Comparison of ENCODE assay signal across 8 cellular contexts in the genomic region with DNA sequence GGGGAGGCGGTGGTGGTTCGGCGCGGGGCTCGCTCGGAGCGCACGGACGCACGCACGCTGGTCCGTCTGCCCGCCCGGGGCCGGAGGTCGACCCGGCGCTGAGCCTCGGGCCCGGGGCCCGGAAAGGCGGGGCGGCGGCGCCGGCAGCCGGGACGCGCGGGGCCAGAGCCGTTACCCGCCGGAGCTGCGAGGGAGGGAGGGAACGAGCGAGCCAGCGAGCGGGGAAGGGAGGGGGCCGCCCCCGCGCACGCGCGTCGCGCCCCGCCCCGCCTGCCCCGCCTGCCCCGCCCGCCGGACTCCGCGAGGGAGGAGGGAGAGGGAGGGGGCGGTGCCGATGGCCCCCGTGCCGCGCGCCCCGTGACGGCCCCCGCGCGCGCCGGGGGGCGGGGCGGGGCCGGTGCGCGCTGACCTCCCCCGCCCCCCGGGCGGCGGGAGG. TPM values are rescaled to one million over a fixed set of nuclear protein-coding genes. Genes with fewer than 3 reads are reported as not detected.
DNase-seq lines count a peak whose midpoint lies in the region; ATAC-seq, FAIRE-seq and TF ChIP-seq lines count a peak whose summit lies in the region.

No MANE protein-coding gene starts in this region.

- TF ChIP-seq CTCF in GM12878 (IDR thresholded peaks at IDR 0.05 in 2 of 3, conservative IDR thresholded peaks at IDR 0.05 in 1 of 3; ENCODE audit: control insufficient read depth in 2 of 3, extremely low read depth in 1 of 3, insufficient read depth in 1 of 3, low read depth in 3 of 3, low read length in 3 of 3), result no peak

- FAIRE-seq in GM12878 (lab: Jason Lieb, UNC), result no peak

- SMC1A ChIA-PET in GM12878 (lab: Charles Lee; ENCODE audit: uncharacterized antibody, unreplicated experiment), result no interaction called here

- H3K27ac Mint-ChIP-seq in T-cell, result no peak overlapping the region

- peaks cover 27 to 38% (median 31%) of the 10 kb centered on the region in 3 donors for H3K4me1 Mint-ChIP-seq in T-cell

- no peak overlapping the region for H3K4me3 Mint-ChIP-seq in T-cell

- peaks cover 9% of the 10 kb centered on the region in 2 experiments for H3K36me3 ChIP-seq in GM12878 (ENCODE audit: control insufficient read depth in 2 of 2, insufficient read depth in 2 of 2, low read length in 1 of 2)

- no peak for TF ChIP-seq RAD21 in GM12878 (IDR thresholded peaks at IDR 0.05; ENCODE audit: insufficient read depth, low read depth, low read length)

- peak; percentile 33 for ATAC-seq in GM21737 (IDR thresholded peaks at IDR 0.05; ENCODE audit: unreplicated experiment)
- ATAC-seq in T-cell (replicated peaks in 1 of 4), result peak; percentile 40 to 57 (median 43)
- ATAC-seq in GM12878, result no peak
- no peak for ATAC-seq in GM21526 (IDR thresholded peaks at IDR 0.05; ENCODE audit: low FRiP score, unreplicated experiment)

- no peaks in the 10 kb centered on the region for H3K9me3 ChIP-seq in GM12878 (replicated peaks; ENCODE audit: control insufficient read depth, insufficient read depth, low read length)
- H3K9me3 ChIP-seq in iPS-18c (ENCODE audit: control insufficient read depth, insufficient read depth, low read length), result peaks cover 2% of the 10 kb centered on the region

- H3K4me2 ChIP-seq in GM12878 (ENCODE audit: control insufficient read depth, insufficient read depth), result no peak overlapping the region

- peak overlapping the region; percentile 78 for H3K27ac ChIP-seq in GM12878 (ENCODE audit: control insufficient read depth, insufficient read depth)

- CTCF ChIA-PET in T-cell (lab: Charles Lee) (interaction anchor here in 1 of 2 donors (1.2 kb wide), 1 partner anchor 176 kb away, joined by 4 read pairs; no protein-coding TSS in a partner anchor), GM12878 (lab: Yijun Ruan, JAX) (interaction anchor here (0.9 to 1.6 kb wide), 2 partner anchors 12 to 38 kb away, joined by 3 to 7 read pairs; no protein-coding TSS in a partner anchor)

- H3K36me3 Mint-ChIP-seq in T-cell, result peaks cover 3% of the 10 kb centered on the region

- H4K20me1 ChIP-seq in GM12878 (ENCODE audit: control insufficient read depth, insufficient read depth), result no peaks in the 10 kb centered on the region; the same call in 1 of the 2 replicates

- peaks cover 44% of the 10 kb centered on the region for H3K4me1 ChIP-seq in GM12878 (ENCODE audit: control insufficient read depth, insufficient read depth, low read length)

- DNase-seq in LHCN-M2 (ENCODE audit: low read depth) (peak; percentile 68), T-cell (peak in 32 of 34 experiments; percentile 67 to 87 (median 77)), GM12878 (ENCODE audit: low read depth, low spot score) (no peak)
- peak; percentile 82 for DNase-seq in stimulated activated CD4-positive, alpha-beta T cell treated with anti-CD3 and anti-CD28 coated beads, Interleukin-12 subunit alpha, Interleukin-12 subunit beta, amount 100 ng/mL, for 4 hours

- RAD21 ChIA-PET in GM12878 (lab: Charles Lee; ENCODE audit: unreplicated experiment), result interaction anchor here (1.0 to 1.4 kb wide), 2 partner anchors 41 to 154 kb away, joined by 3 to 5 read pairs; no protein-coding TSS in a partner anchor

- no peaks in the 10 kb centered on the region for H3K9me3 Mint-ChIP-seq in T-cell

- in situ Hi-C loops in GM12878 (cut with MboI), result no loop called here

- TF ChIP-seq EP300 in GM12878 (IDR thresholded peaks at IDR 0.05; ENCODE audit: borderline replicate concordance in 1 of 2, control insufficient read depth in 1 of 2, low read depth in 2 of 2, low read length in 2 of 2), result no peak

- intact Hi-C loops in GM12878 (cut with micrococcal nuclease; ENCODE audit: unreplicated experiment), result loop anchor here (5.0 kb wide), 3 partner anchors 87 to 177 kb away; partner anchors contain the start of gene POU2F2

- BruUV-seq in GM12878 (replicated peaks; lab: Mats Ljungman, UMichigan), result no TSS peak

- no peaks in the 10 kb centered on the region for H3K27me3 Mint-ChIP-seq in T-cell

- no peak; the same call in 1 of the 2 replicates for TF ChIP-seq POLR2A in GM12878 (IDR thresholded peaks at IDR 0.05; ENCODE audit: low read depth, low read length)

- H2AFZ ChIP-seq in GM12878 (ENCODE audit: control insufficient read depth, low read depth, low read length), result 0 out of 2 replicates have a peak overlapping the region, but pooled peaks have one; percentile 30

- H3K9ac ChIP-seq in GM12878 (ENCODE audit: control insufficient read depth, insufficient read depth, low read length), result peak overlapping the region; percentile 40; the same call in 1 of the 2 replicates

- H3K27me3 ChIP-seq in GM12878 (replicated peaks in 1 of 2; ENCODE audit: control insufficient read depth in 2 of 2, insufficient read depth in 2 of 2, low read length in 1 of 2), result no peaks in the 10 kb centered on the region

- WGBS in GM12878 (ENCODE audit: insufficient coverage, insufficient replicate concordance, low lambda C conversion rate, missing lambda C conversion rate), result 0% methylated on average over 10 of the region's 76 CpGs

- H3K4me3 ChIP-seq in GM08714 (ENCODE audit: low read length), result peak overlapping the region; percentile 38; the same call in 1 of the 2 replicates
- no peak overlapping the region; the same call in 1 of the 2 replicates for H3K4me3 ChIP-seq in GM12878
- peak overlapping the region; percentile 46 for H3K4me3 ChIP-seq in iPS-18c (ENCODE audit: insufficient read depth, low read depth, low read length)

- POLR2A ChIA-PET in T-cell (lab: Charles Lee), result interaction anchor here in 1 of 2 donors (0.6 kb wide), 1 partner anchor 20 kb away, joined by 3 read pairs; no protein-coding TSS in a partner anchor
- POLR2A ChIA-PET in GM12878 (lab: Charles Lee), result interaction anchor here (0.5 to 1.6 kb wide), 4 partner anchors 14 to 1020 kb away, joined by 3 to 6 read pairs (median 5); partner anchors contain the start of gene HNRNPUL1

- H3K79me2 ChIP-seq in GM12878 (ENCODE audit: control insufficient read depth, insufficient read depth, low read length), result peaks cover 35% of the 10 kb centered on the region

RNA-seq across cellular contexts. Expression of gene CIC, which starts 15.0 kb away (rescaled TPM):
- total RNA-seq in LHCN-M2 (2014; rRNA removed) (28.6 and 30.5 TPM in 2 replicates), T-cell (100 to 1,000 TPM in 4 of 5 donors, 10 to 100 TPM in 1; 93.9 to 110 (median 104) TPM), GM12878 (2014; rRNA removed) (8.0 and 9.5 TPM in 2 replicates), GM12878 (2014; rRNA removed; fragmentation: Illumina TruSeq; extraction: Trizol) (4.3 and 6.5 TPM in 2 replicates), GM12878 (2021) (47.3 and 50.6 TPM in 2 replicates)
- polyA plus RNA-seq in LHCN-M2 (2012), result 34.6 TPM
- total RNA-seq in GM12878 (2013; cell fraction: nucleolus; rRNA removed), result 33.3 and 49.5 TPM in 2 replicates
- polyA plus RNA-seq in GM12878 (2011; ENCODE audit: low read depth), result 9.5 TPM
- polyA plus RNA-seq in GM12878 (2011; rRNA removed) (2.4 and 3.8 TPM in 2 replicates), GM12878 (2014; fragmentation: Illumina TruSeq; extraction: Trizol) (1.7 and 7.4 TPM in 2 replicates), GM12878 (2014; fragmentation: Nextera tagmentation; extraction: Ambion mirVana) (under 1 TPM; 0.18 to 0.24 TPM), GM12878 (2014; rRNA removed) (24.0 and 27.7 TPM in 2 replicates), GM12878 (2016; fragmentation: Nextera tagmentation; extraction: Ambion mirVana) (1 to 10 TPM; 6.9 to 8.1 TPM)
- polyA plus RNA-seq in GM12878 (2011; cell fraction: cytosol; rRNA removed), result 6.7 and 9.9 TPM in 2 replicates
- polyA plus RNA-seq in GM12878 (2011; cell fraction: nucleus; rRNA removed), result 76.7 and 94.7 TPM in 2 replicates
- polyA plus RNA-seq in GM12878 (2012), result 29.1 and 30.8 TPM in 2 replicates
- 2.1 and 9.8 TPM in 2 replicates for polyA minus RNA-seq in GM12878 (2011; rRNA and poly(A)+ RNA removed)
- 10.2 and 11.2 TPM in 2 replicates for polyA minus RNA-seq in GM12878 (2011; cell fraction: cytosol; rRNA and poly(A)+ RNA removed)
- polyA minus RNA-seq in GM12878 (2011; cell fraction: nucleus; rRNA and poly(A)+ RNA removed), result 13.1 and 24.6 TPM in 2 replicates

RNA-seq across cellular contexts. Expression of gene PRR19, which starts 17.8 kb away (rescaled TPM):
- 2.2 and 2.3 TPM in 2 replicates for total RNA-seq in LHCN-M2 (2014; rRNA removed)
- polyA plus RNA-seq in LHCN-M2 (2012), result 1.8 TPM
- total RNA-seq in T-cell, result under 1 TPM in 4 of 5 donors, not detected in 1; 0.18 to 0.35 (median 0.27) TPM
- 0.19 TPM in 1 of 2 replicates, not detected in the other for total RNA-seq in GM12878 (2013; cell fraction: nucleolus; rRNA removed)
- total RNA-seq in GM12878 (2014; rRNA removed), result 0.73 and 0.82 TPM in 2 replicates
- total RNA-seq in GM12878 (2014; rRNA removed; fragmentation: Illumina TruSeq; extraction: Trizol), result 0.18 and 0.31 TPM in 2 replicates
- 0.80 and 1.4 TPM in 2 replicates for total RNA-seq in GM12878 (2021)
- 0.29 TPM for polyA plus RNA-seq in GM12878 (2011; ENCODE audit: low read depth)
- polyA plus RNA-seq in GM12878 (2011; rRNA removed), result 0.15 TPM in 1 of 2 replicates, not detected in the other
- 0.50 and 0.55 TPM in 2 replicates for polyA plus RNA-seq in GM12878 (2011; cell fraction: cytosol; rRNA removed)
- polyA plus RNA-seq in GM12878 (2011; cell fraction: nucleus; rRNA removed), result 0.38 and 0.43 TPM in 2 replicates
- 0.38 and 0.49 TPM in 2 replicates for polyA plus RNA-seq in GM12878 (2012)
- 0.11 and 0.43 TPM in 2 replicates for polyA plus RNA-seq in GM12878 (2014; fragmentation: Illumina TruSeq; extraction: Trizol)
- polyA plus RNA-seq in GM12878 (2014; fragmentation: Nextera tagmentation; extraction: Ambion mirVana), result under 1 TPM in 1 of 2 experiments, not detected in 1; 0.09 TPM
- polyA plus RNA-seq in GM12878 (2014; rRNA removed), result 0.81 and 1.7 TPM in 2 replicates
- polyA plus RNA-seq in GM12878 (2016; fragmentation: Nextera tagmentation; extraction: Ambion mirVana), result 1 to 10 TPM; 1.1 to 1.7 TPM
- polyA minus RNA-seq in GM12878 (2011; rRNA and poly(A)+ RNA removed), result 0.21 and 0.37 TPM in 2 replicates
- polyA minus RNA-seq in GM12878 (2011; cell fraction: cytosol; rRNA and poly(A)+ RNA removed), result not detected in 2 replicates
- polyA minus RNA-seq in GM12878 (2011; cell fraction: nucleus; rRNA and poly(A)+ RNA removed), result not detected in 2 replicates

RNA-seq across cellular contexts. Expression of gene PAFAH1B3, which starts 18.3 kb away (rescaled TPM):
- total RNA-seq in LHCN-M2 (2014; rRNA removed) (85.3 and 99.0 TPM in 2 replicates), T-cell (10 to 100 TPM; 15.2 to 22.2 (median 19.1) TPM), GM12878 (2014; rRNA removed) (57.7 and 78.6 TPM in 2 replicates), GM12878 (2014; rRNA removed; fragmentation: Illumina TruSeq; extraction: Trizol) (32.0 and 41.3 TPM in 2 replicates), GM12878 (2021) (68.8 and 72.9 TPM in 2 replicates)
- polyA plus RNA-seq in LHCN-M2 (2012), result 74.2 TPM
- 5.1 and 6.4 TPM in 2 replicates for total RNA-seq in GM12878 (2013; cell fraction: nucleolus; rRNA removed)
- 20.5 TPM for polyA plus RNA-seq in GM12878 (2011; ENCODE audit: low read depth)
- polyA plus RNA-seq in GM12878 (2011; rRNA removed) (8.8 and 30.5 TPM in 2 replicates), GM12878 (2014; fragmentation: Illumina TruSeq; extraction: Trizol) (15.2 and 46.6 TPM in 2 replicates), GM12878 (2014; fragmentation: Nextera tagmentation; extraction: Ambion mirVana) (10 to 100 TPM in 1 of 2 experiments, 1 to 10 TPM in 1; 6.2 to 23.1 TPM), GM12878 (2014; rRNA removed) (56.1 and 66.2 TPM in 2 replicates), GM12878 (2016; fragmentation: Nextera tagmentation; extraction: Ambion mirVana) (10 to 100 TPM; 77.7 to 79.6 TPM)
- polyA plus RNA-seq in GM12878 (2011; cell fraction: cytosol; rRNA removed), result 57.1 and 73.1 TPM in 2 replicates
- polyA plus RNA-seq in GM12878 (2011; cell fraction: nucleus; rRNA removed), result 43.1 and 44.9 TPM in 2 replicates
- polyA plus RNA-seq in GM12878 (2012), result 29.8 and 33.2 TPM in 2 replicates
- 18.4 and 30.6 TPM in 2 replicates for polyA minus RNA-seq in GM12878 (2011; rRNA and poly(A)+ RNA removed)
- polyA minus RNA-seq in GM12878 (2011; cell fraction: cytosol; rRNA and poly(A)+ RNA removed), result 14.2 and 19.0 TPM in 2 replicates
- 8.0 and 13.3 TPM in 2 replicates for polyA minus RNA-seq in GM12878 (2011; cell fraction: nucleus; rRNA and poly(A)+ RNA removed)

RNA-seq across cellular contexts. Expression of gene TMEM145, which starts 29.0 kb away (rescaled TPM):
- total RNA-seq in LHCN-M2 (2014; rRNA removed) (1.7 TPM in 1 of 2 replicates, not detected in the other), T-cell (not detected), GM12878 (2014; rRNA removed) (0.11 TPM in 1 of 2 replicates, not detected in the other), GM12878 (2014; rRNA removed; fragmentation: Illumina TruSeq; extraction: Trizol) (0.04 and 0.09 TPM in 2 replicates), GM12878 (2021) (0.48 and 0.97 TPM in 2 replicates)
- polyA plus RNA-seq in LHCN-M2 (2012), result 0.27 TPM
- 0.84 and 0.93 TPM in 2 replicates for total RNA-seq in GM12878 (2013; cell fraction: nucleolus; rRNA removed)
- 0.55 TPM for polyA plus RNA-seq in GM12878 (2011; ENCODE audit: low read depth)
- polyA plus RNA-seq in GM12878 (2011; rRNA removed) (0.09 and 0.45 TPM in 2 replicates), GM12878 (2014; fragmentation: Illumina TruSeq; extraction: Trizol) (0.09 and 0.14 TPM in 2 replicates), GM12878 (2014; fragmentation: Nextera tagmentation; extraction: Ambion mirVana) (not detected), GM12878 (2014; rRNA removed) (0.20 and 1.0 TPM in 2 replicates), GM12878 (2016; fragmentation: Nextera tagmentation; extraction: Ambion mirVana) (not detected)
- 0.21 and 0.53 TPM in 2 replicates for polyA plus RNA-seq in GM12878 (2011; cell fraction: cytosol; rRNA removed)
- 3.6 and 4.1 TPM in 2 replicates for polyA plus RNA-seq in GM12878 (2011; cell fraction: nucleus; rRNA removed)
- polyA plus RNA-seq in GM12878 (2012), result 1.2 and 2.1 TPM in 2 replicates
- 0.26 and 3.4 TPM in 2 replicates for polyA minus RNA-seq in GM12878 (2011; rRNA and poly(A)+ RNA removed)
- polyA minus RNA-seq in GM12878 (2011; cell fraction: cytosol; rRNA and poly(A)+ RNA removed), result not detected in 2 replicates
- polyA minus RNA-seq in GM12878 (2011; cell fraction: nucleus; rRNA and poly(A)+ RNA removed), result 1.9 and 2.6 TPM in 2 replicates

RNA-seq across cellular contexts. Expression of gene ERF, which starts 29.2 kb away (rescaled TPM):
- total RNA-seq in LHCN-M2 (2014; rRNA removed), result 49.1 and 56.2 TPM in 2 replicates
- 46.3 TPM for polyA plus RNA-seq in LHCN-M2 (2012)
- 10 to 100 TPM; 35.9 to 97.3 (median 44.6) TPM for total RNA-seq in T-cell
- 29.9 and 31.1 TPM in 2 replicates for total RNA-seq in GM12878 (2013; cell fraction: nucleolus; rRNA removed)
- total RNA-seq in GM12878 (2014; rRNA removed), result 15.9 and 22.2 TPM in 2 replicates
- 12.1 and 12.8 TPM in 2 replicates for total RNA-seq in GM12878 (2014; rRNA removed; fragmentation: Illumina TruSeq; extraction: Trizol)
- 51.8 and 56.3 TPM in 2 replicates for total RNA-seq in GM12878 (2021)
- polyA plus RNA-seq in GM12878 (2011; ENCODE audit: low read depth), result 3.6 TPM
- polyA plus RNA-seq in GM12878 (2011; rRNA removed), result 15.1 and 34.5 TPM in 2 replicates
- polyA plus RNA-seq in GM12878 (2011; cell fraction: cytosol; rRNA removed), result 23.3 and 39.9 TPM in 2 replicates
- 164 and 188 TPM in 2 replicates for polyA plus RNA-seq in GM12878 (2011; cell fraction: nucleus; rRNA removed)
- polyA plus RNA-seq in GM12878 (2012), result 21.7 and 22.0 TPM in 2 replicates
- polyA plus RNA-seq in GM12878 (2014; fragmentation: Illumina TruSeq; extraction: Trizol), result 4.9 and 17.8 TPM in 2 replicates
- under 1 TPM; 0.02 to 0.04 TPM for polyA plus RNA-seq in GM12878 (2014; fragmentation: Nextera tagmentation; extraction: Ambion mirVana)
- 33.0 and 40.2 TPM in 2 replicates for polyA plus RNA-seq in GM12878 (2014; rRNA removed)
- 1 to 10 TPM; 8.3 to 8.9 TPM for polyA plus RNA-seq in GM12878 (2016; fragmentation: Nextera tagmentation; extraction: Ambion mirVana)
- 27.0 and 49.3 TPM in 2 replicates for polyA minus RNA-seq in GM12878 (2011; rRNA and poly(A)+ RNA removed)
- 19.8 and 25.4 TPM in 2 replicates for polyA minus RNA-seq in GM12878 (2011; cell fraction: cytosol; rRNA and poly(A)+ RNA removed)
- 34.6 and 45.5 TPM in 2 replicates for polyA minus RNA-seq in GM12878 (2011; cell fraction: nucleus; rRNA and poly(A)+ RNA removed)

Comparison
In these comparisons a context has a peak if more than half of its experiments do, and no peak if none do; other contexts are left out.
1. ATAC-seq: peak in GM21737 (single experiment) and T-cell (4 of 4); none in GM12878 (single experiment) and GM21526 (single experiment).